15 cellular contexts compared by ENCODE assay signal in the genomic region with DNA sequence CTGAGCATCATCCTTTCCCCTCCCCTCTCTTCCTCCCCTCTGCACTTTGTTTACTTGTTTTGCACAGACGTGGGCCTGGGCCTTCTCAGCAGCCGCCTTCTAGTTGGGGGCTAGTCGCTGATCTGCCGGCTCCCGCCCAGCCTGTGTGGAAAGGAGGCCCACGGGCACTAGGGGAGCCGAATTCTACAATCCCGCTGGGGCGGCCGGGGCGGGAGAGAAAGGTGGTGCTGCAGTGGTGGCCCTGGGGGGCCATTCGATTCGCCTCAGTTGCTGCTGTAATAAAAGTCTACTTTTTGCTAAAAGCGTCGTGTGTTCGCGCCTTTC. TPM values are rescaled to one million over a fixed set of nuclear protein-coding genes. Genes with fewer than 3 reads are reported as not detected.
A peak's percentile ranks its signal among the peaks of the same experiment; 100 is the strongest.
DNase-seq lines count a peak whose midpoint lies in the region; ATAC-seq and TF ChIP-seq lines count a peak whose summit lies in the region.
"Had no signal": no experiment of that assay in that cellular context is flagged by ENCODE, and none has a peak within 500 bp of the region (broad histone marks: within the 10 kb centered on the region; RNA-seq: fewer than 3 reads in every experiment).

No MANE protein-coding gene starts in this region.

- H3K27me3 Mint-ChIP-seq in activated T-cell treated with anti-CD3 and anti-CD28 coated beads, Interleukin-2, amount 50 U/mL, for 24 hours = no peaks in the 10 kb centered on the region
- no peaks in the 10 kb centered on the region for H3K27me3 Mint-ChIP-seq in activated T-cell treated with anti-CD3 and anti-CD28 coated beads, Interleukin-2, amount 50 U/mL, for 4 hours (ENCODE audit: low read depth)
- H3K27me3 Mint-ChIP-seq in memory B cell = no peaks in the 10 kb centered on the region
- H3K27me3 Mint-ChIP-seq: natural killer cell treated with Interleukin-12 subunit alpha and Interleukin-12 subunit beta and Interleukin-15 and Interleukin-18, amount 100 ng/mL, for 72 hours; stimulated activated naive CD8-positive, alpha-beta T cell treated with anti-CD3 and anti-CD28 coated beads, Interleukin-15, amount 100 ng/mL, for 72 hours; T-helper 17 cell had no signal

- in situ Hi-C loops in brain microvascular endothelial cell (cut with HindIII; ENCODE audit: low pct_ligation_motif_present, low sequenced_read_pairs) = no loop called here

- no peak for TF ChIP-seq POLR2A in thyroid gland (IDR thresholded peaks at IDR 0.05)

- H3K36me3 ChIP-seq in brain microvascular endothelial cell (replicated peaks) (peaks cover 53% of the 10 kb centered on the region), thyroid gland (peaks cover 48 to 50% of the 10 kb centered on the region in 2 donors), MG63 (peaks cover 34% of the 10 kb centered on the region)

- WGBS in thyroid gland, 2 donors = 48 to 60% methylated on average over 12 to 13 of the region's 17 CpGs

- no peaks in the 10 kb centered on the region for H3K9me3 ChIP-seq in thyroid gland
- no peaks in the 10 kb centered on the region for H3K9me3 ChIP-seq in MG63

- intact Hi-C loops in thyroid gland (cut with DNase I) = no loop called here

- H3K27me3 ChIP-seq in brain microvascular endothelial cell (replicated peaks) (no peaks in the 10 kb centered on the region), thyroid gland (no peaks in the 10 kb centered on the region), MG63 (no peaks in the 10 kb centered on the region)

- H3K4me1 ChIP-seq in thyroid gland = peaks cover 0 to 9% of the 10 kb centered on the region in 2 donors

- H3K4me3 ChIP-seq in brain microvascular endothelial cell (ENCODE audit: low read depth, low read length) (no peak overlapping the region), thyroid gland (replicated peaks in 1 of 3) (no peak overlapping the region), MG63 (no peak overlapping the region)

- peak overlapping the region; percentile 32 for H3K27ac Mint-ChIP-seq in activated T-cell treated with anti-CD3 and anti-CD28 coated beads, Interleukin-2, amount 50 U/mL, for 24 hours
- H3K27ac Mint-ChIP-seq in memory B cell = no peak overlapping the region
- H3K27ac Mint-ChIP-seq: natural killer cell treated with Interleukin-12 subunit alpha and Interleukin-12 subunit beta and Interleukin-15 and Interleukin-18, amount 100 ng/mL, for 72 hours had no signal

- peaks cover 72% of the 10 kb centered on the region for H3K36me3 Mint-ChIP-seq in activated T-cell treated with anti-CD3 and anti-CD28 coated beads, Interleukin-2, amount 50 U/mL, for 24 hours (ENCODE audit: low read depth)
- H3K36me3 Mint-ChIP-seq in activated T-cell treated with anti-CD3 and anti-CD28 coated beads, Interleukin-2, amount 50 U/mL, for 4 hours (ENCODE audit: insufficient read depth) = peaks cover 34% of the 10 kb centered on the region
- H3K36me3 Mint-ChIP-seq in memory B cell = peaks cover 34% of the 10 kb centered on the region

- no peak overlapping the region for H3K27ac ChIP-seq in brain microvascular endothelial cell
- no peak overlapping the region for H3K27ac ChIP-seq in thyroid gland

- DNase-seq in activated T-cell treated with anti-CD3 and anti-CD28 coated beads, Interleukin-2, amount 50 U/mL, for 24 hours = no peak
- no peak for DNase-seq in activated T-cell treated with anti-CD3 and anti-CD28 coated beads, Interleukin-2, amount 50 U/mL, for 4 hours
- DNase-seq in brain microvascular endothelial cell (no peak), memory B cell (ENCODE audit: low spot score in 2 of 2) (no peak), thyroid gland (no peak), MG63 (no peak), NCI-H1694 (lab: John Stamatoyannopoulos, UW) (no peak)
- DNase-seq: stimulated activated naive CD8-positive, alpha-beta T cell treated with anti-CD3 and anti-CD28 coated beads, Interleukin-15, amount 100 ng/mL, for 72 hours had no signal

- no peaks in the 10 kb centered on the region for H3K9me3 Mint-ChIP-seq in activated T-cell treated with anti-CD3 and anti-CD28 coated beads, Interleukin-2, amount 50 U/mL, for 24 hours
- H3K9me3 Mint-ChIP-seq in activated T-cell treated with anti-CD3 and anti-CD28 coated beads, Interleukin-2, amount 50 U/mL, for 4 hours = no peaks in the 10 kb centered on the region
- no peaks in the 10 kb centered on the region for H3K9me3 Mint-ChIP-seq in memory B cell
- H3K9me3 Mint-ChIP-seq: natural killer cell treated with Interleukin-12 subunit alpha and Interleukin-12 subunit beta and Interleukin-15 and Interleukin-18, amount 100 ng/mL, for 72 hours; stimulated activated naive CD8-positive, alpha-beta T cell treated with anti-CD3 and anti-CD28 coated beads, Interleukin-15, amount 100 ng/mL, for 72 hours had no signal

- no peak overlapping the region for H3K4me3 Mint-ChIP-seq in activated T-cell treated with anti-CD3 and anti-CD28 coated beads, Interleukin-2, amount 50 U/mL, for 24 hours
- no peak overlapping the region for H3K4me3 Mint-ChIP-seq in activated T-cell treated with anti-CD3 and anti-CD28 coated beads, Interleukin-2, amount 50 U/mL, for 4 hours
- peak overlapping the region; percentile 46 for H3K4me3 Mint-ChIP-seq in memory B cell
- H3K4me3 Mint-ChIP-seq: natural killer cell treated with Interleukin-12 subunit alpha and Interleukin-12 subunit beta and Interleukin-15 and Interleukin-18, amount 100 ng/mL, for 72 hours; stimulated activated naive CD8-positive, alpha-beta T cell treated with anti-CD3 and anti-CD28 coated beads, Interleukin-15, amount 100 ng/mL, for 72 hours; T-helper 17 cell had no signal

- ATAC-seq in activated T-cell treated with anti-CD3 and anti-CD28 coated beads, Interleukin-2, amount 50 U/mL, for 4 hours = no peak
- ATAC-seq in memory B cell (ENCODE audit: low read depth) (no peak), GM21723 (IDR thresholded peaks at IDR 0.05; ENCODE audit: unreplicated experiment) (no peak)

- peaks cover 21% of the 10 kb centered on the region for H3K4me1 Mint-ChIP-seq in activated T-cell treated with anti-CD3 and anti-CD28 coated beads, Interleukin-2, amount 50 U/mL, for 24 hours (ENCODE audit: low read depth)
- H3K4me1 Mint-ChIP-seq in activated T-cell treated with anti-CD3 and anti-CD28 coated beads, Interleukin-2, amount 50 U/mL, for 4 hours (ENCODE audit: low read depth) = peaks cover 6% of the 10 kb centered on the region
- peaks cover 5% of the 10 kb centered on the region for H3K4me1 Mint-ChIP-seq in memory B cell

- peak; percentile 13 for TF ChIP-seq CTCF in brain microvascular endothelial cell (IDR thresholded peaks at IDR 0.05; ENCODE audit: low read depth, low read length, missing control alignments)
- peak in 4 of 6 experiments; percentile 8 to 51 (median 26) for TF ChIP-seq CTCF in thyroid gland (IDR thresholded peaks at IDR 0.05)

RNA-seq across cellular contexts. Expression of a gene that starts 0.3 kb away (rescaled TPM):
- total RNA-seq in activated T-cell treated with anti-CD3 and anti-CD28 coated beads, Interleukin-2, amount 50 U/mL, for 4 hours = 1 to 10 TPM; 4.8 to 5.4 (median 5.2) TPM
- 10 to 100 TPM in 3 of 4 donors, 1 to 10 TPM in 1; 9.2 to 40.1 (median 19.4) TPM for total RNA-seq in thyroid gland
- total RNA-seq in MG63 (2014; rRNA removed; shearing (Covaris generic); ENCODE audit: low replicate concordance) = not detected in 2 replicates
- total RNA-seq: A172, glomerular endothelial cell, skeletal muscle tissue had no signal

RNA-seq across cellular contexts. Expression of a gene that starts 13.5 kb away (rescaled TPM):
- total RNA-seq in activated T-cell treated with anti-CD3 and anti-CD28 coated beads, Interleukin-2, amount 50 U/mL, for 4 hours = 100 to 1,000 TPM in 1 of 3 donors, 10 to 100 TPM in 2; 99.0 to 103 (median 99.4) TPM
- total RNA-seq in thyroid gland = 10 to 100 TPM; 45.2 to 68.6 (median 63.1) TPM
- 150 and 154 TPM in 2 replicates for total RNA-seq in MG63 (2014; rRNA removed; shearing (Covaris generic); ENCODE audit: low replicate concordance)

RNA-seq across cellular contexts. Expression of a gene that starts 32.5 kb away (rescaled TPM):
- total RNA-seq in activated T-cell treated with anti-CD3 and anti-CD28 coated beads, Interleukin-2, amount 50 U/mL, for 4 hours = 100 to 1,000 TPM; 177 to 208 (median 186) TPM
- 10 to 100 TPM; 55.4 to 75.2 (median 59.5) TPM for total RNA-seq in thyroid gland
- total RNA-seq in MG63 (2014; rRNA removed; shearing (Covaris generic); ENCODE audit: low replicate concordance) = 139 and 145 TPM in 2 replicates

RNA-seq across cellular contexts. Expression of a gene that starts 47.6 kb away (rescaled TPM):
- 1 to 10 TPM; 5.2 to 7.5 (median 6.7) TPM for total RNA-seq in activated T-cell treated with anti-CD3 and anti-CD28 coated beads, Interleukin-2, amount 50 U/mL, for 4 hours
- 10 to 100 TPM; 30.9 to 56.8 (median 43.7) TPM for total RNA-seq in thyroid gland
- total RNA-seq in MG63 (2014; rRNA removed; shearing (Covaris generic); ENCODE audit: low replicate concordance) = 8.7 and 40.1 TPM in 2 replicates

RNA-seq across cellular contexts. Expression of a gene that starts 53.1 kb away (rescaled TPM):
- under 1 TPM in 1 of 3 donors, not detected in 2; 0.11 TPM for total RNA-seq in activated T-cell treated with anti-CD3 and anti-CD28 coated beads, Interleukin-2, amount 50 U/mL, for 4 hours
- total RNA-seq in thyroid gland = 10 to 100 TPM in 1 of 4 donors, 1 to 10 TPM in 3; 4.0 to 17.7 (median 7.1) TPM
- total RNA-seq in MG63 (2014; rRNA removed; shearing (Covaris generic); ENCODE audit: low replicate concordance) = 0.53 TPM in 1 of 2 replicates, not detected in the other
- total RNA-seq: natural killer cell treated with Interleukin-12 subunit alpha and Interleukin-12 subunit beta and Interleukin-15 and Interleukin-18, amount 100 ng/mL, for 72 hours; NCI-H460; T-helper 17 cell had no signal
